Comparison of ENCODE assay signal across 8 cellular contexts in genomic region chr20:53589341-53590065, GRCh38. TPM values are rescaled to one million over a fixed set of nuclear protein-coding genes. Genes with fewer than 3 reads are reported as not detected.
DNase-seq lines count a peak whose midpoint lies in the region; TF ChIP-seq lines count a peak whose summit lies in the region.
"Not testable (repeated sequence)": the region's sequence is repeated elsewhere in the genome, so short reads cannot be mapped to it uniquely, and the experiment has no call there.

No MANE protein-coding gene starts in this region.

- H3K9me3 Mint-ChIP-seq in CD4-positive, alpha-beta memory T cell; IgD-negative memory B cell; activated T-helper 1 cell treated with anti-CD3 and anti-CD28 coated beads, Interleukin-12 subunit alpha, Interleukin-12 subunit beta, Interleukin-2, Interleukin-4 antibody, amounts not matched to agents 30 ng/mL and 10 ng/mL and 1 ng/mL, durations not matched to agents 14 hours and 24 hours and 36 hours; neural progenitor cell: not testable (repeated sequence)

- not testable (repeated sequence) for H3K27me3 ChIP-seq in CD4-positive, alpha-beta memory T cell (ENCODE audit: insufficient read depth, low read length); SJSA1 (replicated peaks); iPS-18a (ENCODE audit: control insufficient read depth, insufficient read depth, low read length); neural progenitor cell; suprapubic skin

- peak overlapping the region; percentile 93 to 100 (median 98) for H3K27ac Mint-ChIP-seq in CD4-positive, alpha-beta memory T cell
- H3K27ac Mint-ChIP-seq in IgD-negative memory B cell (peak overlapping the region; percentile 97 to 98 (median 97)), neural progenitor cell (peak overlapping the region; percentile 92)
- peak overlapping the region; percentile 84 for H3K27ac Mint-ChIP-seq in activated T-helper 1 cell treated with anti-CD3 and anti-CD28 coated beads, Interleukin-12 subunit alpha, Interleukin-12 subunit beta, Interleukin-2, Interleukin-4 antibody, amounts not matched to agents 30 ng/mL and 10 ng/mL and 1 ng/mL, durations not matched to agents 14 hours and 24 hours and 36 hours

- not testable (repeated sequence) for H3K27me3 Mint-ChIP-seq in CD4-positive, alpha-beta memory T cell; IgD-negative memory B cell; activated T-helper 1 cell treated with anti-CD3 and anti-CD28 coated beads, Interleukin-12 subunit alpha, Interleukin-12 subunit beta, Interleukin-2, Interleukin-4 antibody, amounts not matched to agents 30 ng/mL and 10 ng/mL and 1 ng/mL, durations not matched to agents 14 hours and 24 hours and 36 hours (ENCODE audit: insufficient read depth); neural progenitor cell (ENCODE audit: insufficient read depth, low read depth)

- H3K9me3 ChIP-seq in CD4-positive, alpha-beta memory T cell (ENCODE audit: control insufficient read depth in 1 of 2, low read length in 2 of 2); SJSA1 (replicated peaks); iPS-18a (ENCODE audit: control insufficient read depth, low read depth, low read length); neural progenitor cell (ENCODE audit: low read depth); suprapubic skin: not testable (repeated sequence)

- TF ChIP-seq EP300 in suprapubic skin (IDR thresholded peaks at IDR 0.05): not testable (repeated sequence)

- POLR2A ChIA-PET in CD4-positive, alpha-beta memory T cell (lab: Charles Lee; ENCODE audit: partially characterized antibody): interaction anchor here (0.8 to 1.4 kb wide), 3 partner anchors 10 to 164 kb away, joined by 3 to 7 read pairs (median 4); no protein-coding TSS in a partner anchor

- peaks cover 55% of the 10 kb centered on the region for H4K20me1 ChIP-seq in neural progenitor cell (ENCODE audit: low read depth)

- H3K27ac ChIP-seq in CD4-positive, alpha-beta memory T cell (ENCODE audit: low read depth, low read length): peak overlapping the region; percentile 86
- H3K27ac ChIP-seq in SJSA1 (peak overlapping the region; percentile 73), iPS-18a (ENCODE audit: low read length) (peak overlapping the region; percentile 89), neural progenitor cell (peak overlapping the region; percentile 64), suprapubic skin (peak overlapping the region; percentile 100)

- H3F3A ChIP-seq in neural progenitor cell (ENCODE audit: low read depth): peaks cover 64% of the 10 kb centered on the region

- H3K9ac ChIP-seq in iPS-18a (ENCODE audit: low read length): peak overlapping the region; percentile 86
- not testable (repeated sequence) for H3K9ac ChIP-seq in neural progenitor cell

- not testable (repeated sequence) for TF ChIP-seq POLR2A in suprapubic skin (IDR thresholded peaks at IDR 0.05)

- H3K4me3 ChIP-seq in CD4-positive, alpha-beta memory T cell (ENCODE audit: low read length in 2 of 2): peak overlapping the region; percentile 33 to 52
- not testable (repeated sequence) for H3K4me3 ChIP-seq in SJSA1
- H3K4me3 ChIP-seq in iPS-18a (ENCODE audit: low read length): peak overlapping the region; percentile 81
- H3K4me3 ChIP-seq in neural progenitor cell: peak overlapping the region; percentile 95
- H3K4me3 ChIP-seq in suprapubic skin: peak overlapping the region; percentile 17

- CTCF ChIA-PET in CD4-positive, alpha-beta memory T cell (lab: Charles Lee; ENCODE audit: partially characterized antibody): interaction anchor here (1.0 kb wide), 1 partner anchor 20 kb away, joined by 5 read pairs; no protein-coding TSS in a partner anchor

- WGBS in suprapubic skin: 22% methylated on average over 12 of the region's 12 CpGs

- TF ChIP-seq CTCF in neural progenitor cell (IDR thresholded peaks at IDR 0.05); suprapubic skin (IDR thresholded peaks at IDR 0.05): not testable (repeated sequence)

- peaks cover 0 to 16% of the 10 kb centered on the region in 2 donors for H3K36me3 Mint-ChIP-seq in CD4-positive, alpha-beta memory T cell
- H3K36me3 Mint-ChIP-seq in IgD-negative memory B cell, neural progenitor cell: not testable (repeated sequence)
- H3K36me3 Mint-ChIP-seq in activated T-helper 1 cell treated with anti-CD3 and anti-CD28 coated beads, Interleukin-12 subunit alpha, Interleukin-12 subunit beta, Interleukin-2, Interleukin-4 antibody, amounts not matched to agents 30 ng/mL and 10 ng/mL and 1 ng/mL, durations not matched to agents 14 hours and 24 hours and 36 hours (ENCODE audit: low read depth): peaks cover 14% of the 10 kb centered on the region

- DNase-seq in CD4-positive, alpha-beta memory T cell; activated T-helper 1 cell treated with anti-CD3 and anti-CD28 coated beads, Interleukin-12 subunit alpha, Interleukin-12 subunit beta, Interleukin-2, Interleukin-4 antibody, amounts not matched to agents 30 ng/mL and 10 ng/mL and 1 ng/mL, durations not matched to agents 14 hours and 24 hours and 36 hours (ENCODE audit: low spot score): not testable (repeated sequence)
- DNase-seq in SJSA1 (ENCODE audit: low read depth in 1 of 2, low spot score in 2 of 2): peak in 1 of 2 experiments; percentile 46
- peak; percentile 37 for DNase-seq in ecto neural progenitor cell (ENCODE audit: low spot score)
- DNase-seq in neural progenitor cell (ENCODE audit: low spot score): peak; percentile 49
- DNase-seq in suprapubic skin (ENCODE audit: low spot score in 2 of 2): peak in 1 of 2 donors; percentile 37

- not testable (repeated sequence) for H3K36me3 ChIP-seq in CD4-positive, alpha-beta memory T cell (ENCODE audit: insufficient read depth, low read length); SJSA1; iPS-18a (ENCODE audit: control insufficient read depth, low read depth, low read length); neural progenitor cell; suprapubic skin

- intact Hi-C loops in CD4-positive, alpha-beta memory T cell (cut with micrococcal nuclease); activated T-helper 1 cell treated with anti-CD3 and anti-CD28 coated beads, Interleukin-12 subunit alpha, Interleukin-12 subunit beta, Interleukin-2, Interleukin-4 antibody, amounts not matched to agents 30 ng/mL and 10 ng/mL and 1 ng/mL, durations not matched to agents 14 hours and 24 hours and 36 hours (cut with micrococcal nuclease): not testable (repeated sequence)

- peak overlapping the region; percentile 96 for H3K4me2 ChIP-seq in neural progenitor cell

- not testable (repeated sequence) for H2AFZ ChIP-seq in neural progenitor cell (replicated peaks)

- H3K79me2 ChIP-seq in neural progenitor cell (ENCODE audit: low read depth): peaks cover 89% of the 10 kb centered on the region

- peak overlapping the region; percentile 84 to 98 (median 96) for H3K4me3 Mint-ChIP-seq in CD4-positive, alpha-beta memory T cell
- H3K4me3 Mint-ChIP-seq in IgD-negative memory B cell (peak overlapping the region; percentile 79 to 98 (median 97)), neural progenitor cell (peak overlapping the region; percentile 98)
- peak overlapping the region; percentile 93 for H3K4me3 Mint-ChIP-seq in activated T-helper 1 cell treated with anti-CD3 and anti-CD28 coated beads, Interleukin-12 subunit alpha, Interleukin-12 subunit beta, Interleukin-2, Interleukin-4 antibody, amounts not matched to agents 30 ng/mL and 10 ng/mL and 1 ng/mL, durations not matched to agents 14 hours and 24 hours and 36 hours

- peaks cover 50% of the 10 kb centered on the region for H3K4me1 ChIP-seq in CD4-positive, alpha-beta memory T cell (ENCODE audit: insufficient read depth, low read length)
- H3K4me1 ChIP-seq in SJSA1 (replicated peaks) (peaks cover 30% of the 10 kb centered on the region), iPS-18a (ENCODE audit: control insufficient read depth, low read depth, low read length) (peaks cover 40% of the 10 kb centered on the region), neural progenitor cell (peaks cover 54% of the 10 kb centered on the region), suprapubic skin (peaks cover 56% of the 10 kb centered on the region)

- peaks cover 31 to 69% (median 44%) of the 10 kb centered on the region in 4 donors for H3K4me1 Mint-ChIP-seq in CD4-positive, alpha-beta memory T cell
- H3K4me1 Mint-ChIP-seq in IgD-negative memory B cell (peaks cover 34 to 39% (median 36%) of the 10 kb centered on the region in 3 donors), neural progenitor cell (peaks cover 53% of the 10 kb centered on the region)
- peaks cover 63% of the 10 kb centered on the region for H3K4me1 Mint-ChIP-seq in activated T-helper 1 cell treated with anti-CD3 and anti-CD28 coated beads, Interleukin-12 subunit alpha, Interleukin-12 subunit beta, Interleukin-2, Interleukin-4 antibody, amounts not matched to agents 30 ng/mL and 10 ng/mL and 1 ng/mL, durations not matched to agents 14 hours and 24 hours and 36 hours (ENCODE audit: low read depth)

RNA-seq across cellular contexts. Expression of gene ZNF217, which starts 4.1 kb away (rescaled TPM):
- total RNA-seq in CD4-positive, alpha-beta memory T cell: 100 to 1,000 TPM; 100 to 111 TPM
- polyA plus RNA-seq in CD4-positive, alpha-beta memory T cell: 10 to 100 TPM; 11.6 to 28.6 TPM
- polyA plus RNA-seq in IgD-negative memory B cell: 29.9 TPM
- 7.7 and 14.1 TPM in 2 replicates for total RNA-seq in SJSA1 (2014; rRNA removed; shearing (Covaris generic))
- 57.5 and 64.5 TPM in 2 replicates for total RNA-seq in activated T-helper 1 cell treated with anti-CD3 and anti-CD28 coated beads, Interleukin-12 subunit alpha, Interleukin-12 subunit beta, Interleukin-2, Interleukin-4 antibody, amounts not matched to agents 30 ng/mL and 10 ng/mL and 1 ng/mL, durations not matched to agents 14 hours and 24 hours and 36 hours
- 76.3 and 84.4 TPM in 2 replicates for total RNA-seq in neural progenitor cell (ENCODE audit: low replicate concordance)
- 10 to 100 TPM; 31.2 to 64.8 (median 46.7) TPM for total RNA-seq in suprapubic skin
